In the genomic region with DNA sequence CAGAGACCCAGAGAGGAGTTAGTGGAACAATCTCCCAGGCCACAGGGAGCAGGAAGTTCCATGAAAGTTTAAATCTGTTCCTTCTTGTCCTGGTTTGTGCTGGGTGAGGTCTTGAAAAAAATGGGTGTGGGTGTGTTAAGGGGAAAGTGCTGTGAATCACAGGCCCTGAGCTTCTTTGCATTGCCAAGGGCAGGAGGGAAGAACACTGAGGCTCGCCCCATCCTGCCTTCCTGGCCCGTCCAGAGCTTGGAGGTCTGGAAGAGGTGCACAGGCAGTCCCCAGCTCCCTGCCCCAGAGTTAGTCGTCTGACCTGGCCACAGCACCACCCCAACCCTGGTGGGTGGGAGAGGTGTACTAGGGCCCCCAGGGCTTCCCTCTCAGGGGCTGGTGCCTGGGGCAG, we compare ENCODE assay signal across 12 cellular contexts. TPM values are rescaled to one million over a fixed set of nuclear protein-coding genes. Genes with fewer than 3 reads are reported as not detected.
DNase-seq lines count a peak whose midpoint lies in the region; ATAC-seq and TF ChIP-seq lines count a peak whose summit lies in the region.
"Had no signal": no experiment of that assay in that cellular context is flagged by ENCODE, and none has a peak within 500 bp of the region (broad histone marks: within the 10 kb centered on the region; RNA-seq: fewer than 3 reads in every experiment).

No MANE protein-coding gene starts in this region.

- no peak for ATAC-seq in SK-N-SH treated with all-trans-retinoic acid at 6 μM for 48 hours
- no peak for ATAC-seq in sciatic nerve
- no peak for ATAC-seq in GM18867 (IDR thresholded peaks at IDR 0.05; ENCODE audit: unreplicated experiment)
- ATAC-seq: natural killer cell treated with Interleukin-12 subunit alpha and Interleukin-12 subunit beta and Interleukin-15 and Interleukin-18, amount 100 ng/mL, for 72 hours; stimulated activated memory B cell treated with anti-CD40 and anti-IgM and Interleukin-4, amounts not matched to agents 10 μg/mL and 1 μg/mL and 100 μg/mL, for 72 hours had no signal

- no peak overlapping the region for H2AFZ ChIP-seq in SK-N-SH (ENCODE audit: low read depth)

- H3K27ac ChIP-seq in SK-N-SH (ENCODE audit: low read depth in 2 of 2, low read length in 1 of 2) (no peak overlapping the region), breast epithelium (peak overlapping the region; percentile 48 to 54), urinary bladder (ENCODE audit: low read depth) (peak overlapping the region; percentile 73)
- H3K27ac ChIP-seq: 22Rv1 had no signal

- no peak overlapping the region for H3K4me3 ChIP-seq in SK-N-SH (ENCODE audit: low read depth in 2 of 2, low read length in 1 of 2)
- H3K4me3 ChIP-seq in breast epithelium, result no peak overlapping the region
- no peak overlapping the region for H3K4me3 ChIP-seq in urinary bladder (ENCODE audit: low read depth, low read length)

- H3K4me1 ChIP-seq in SK-N-SH (ENCODE audit: control insufficient read depth in 1 of 2, insufficient read depth in 2 of 2, low read depth in 1 of 2, low read length in 1 of 2) (peaks cover 0 to 7% of the 10 kb centered on the region in 2 experiments; a peak in 1 of 4 replicates), breast epithelium (no peaks in the 10 kb centered on the region), urinary bladder (ENCODE audit: insufficient read depth) (no peaks in the 10 kb centered on the region)

- TF ChIP-seq RAD21 in SK-N-SH (IDR thresholded peaks at IDR 0.05; ENCODE audit: low read length), result no peak

- H3K36me3 ChIP-seq in SK-N-SH (replicated peaks in 1 of 2; ENCODE audit: control insufficient read depth in 1 of 2, insufficient read depth in 2 of 2, low read length in 1 of 2) (no peaks in the 10 kb centered on the region), breast epithelium (no peaks in the 10 kb centered on the region), urinary bladder (ENCODE audit: insufficient read depth) (no peaks in the 10 kb centered on the region)

- H3K9me3 ChIP-seq in SK-N-SH, result no peaks in the 10 kb centered on the region
- no peaks in the 10 kb centered on the region for H3K9me3 ChIP-seq in breast epithelium

- 81% methylated on average over 3 of the region's 3 CpGs for WGBS in SK-N-SH (ENCODE audit: low lambda C conversion rate)
- WGBS in urinary bladder, result 78% methylated on average over 3 of the region's 3 CpGs

- no peak for TF ChIP-seq POLR2A in breast epithelium (IDR thresholded peaks at IDR 0.05)

- intact Hi-C loops in breast epithelium (cut with DNase I; ENCODE audit: low total_unique reads) (no loop called here), sciatic nerve (cut with DNase I) (no loop called here)

- CTCF ChIA-PET in SK-N-SH (lab: Yijun Ruan, JAX), result no interaction called here

- no peaks in the 10 kb centered on the region for H4K20me1 ChIP-seq in SK-N-SH (ENCODE audit: insufficient read depth)

- H3K27me3 ChIP-seq in SK-N-SH (ENCODE audit: insufficient read depth), result no peaks in the 10 kb centered on the region
- no peaks in the 10 kb centered on the region for H3K27me3 ChIP-seq in breast epithelium

- no peak for DNase-seq in SK-N-SH
- no peak for DNase-seq in breast epithelium (ENCODE audit: low spot score in 2 of 2)
- peak; percentile 34 for DNase-seq in kidney tubule cell (ENCODE audit: low spot score)
- DNase-seq in sciatic nerve (ENCODE audit: low spot score), result no peak
- no peak for DNase-seq in hippocampal formation (lab: John Stamatoyannopoulos, UW)
- DNase-seq: NCI-H1930 had no signal

- TF ChIP-seq CTCF in SK-N-SH (IDR thresholded peaks at IDR 0.05), result no peak
- no peak for TF ChIP-seq CTCF in breast epithelium (IDR thresholded peaks at IDR 0.05)

- H3F3A ChIP-seq in SK-N-SH (replicated peaks; ENCODE audit: insufficient read depth), result no peaks in the 10 kb centered on the region

- peak overlapping the region; percentile 95; the same call in 1 of the 2 replicates for H3K4me2 ChIP-seq in SK-N-SH

- H3K79me2 ChIP-seq in SK-N-SH (ENCODE audit: insufficient read depth), result no peaks in the 10 kb centered on the region

- TF ChIP-seq EP300 in SK-N-SH (IDR thresholded peaks at IDR 0.05; ENCODE audit: borderline replicate concordance in 1 of 2, low read depth in 1 of 2, low read length in 1 of 2), result no peak

- no peaks in the 10 kb centered on the region for H3K9me2 ChIP-seq in SK-N-SH

- H3K9ac ChIP-seq in SK-N-SH, result no peak overlapping the region

- POLR2A ChIA-PET in SK-N-SH (lab: Yijun Ruan, JAX), result no interaction called here

TF ChIP-seq in SK-N-SH, 30 proteins besides CTCF, POLR2A, EP300 and RAD21 (continues in another document):
- TF ChIP-seq SMC3 (IDR thresholded peaks at IDR 0.05; ENCODE audit: low read depth, low read length), result no peak
- TF ChIP-seq, protein P1, sequence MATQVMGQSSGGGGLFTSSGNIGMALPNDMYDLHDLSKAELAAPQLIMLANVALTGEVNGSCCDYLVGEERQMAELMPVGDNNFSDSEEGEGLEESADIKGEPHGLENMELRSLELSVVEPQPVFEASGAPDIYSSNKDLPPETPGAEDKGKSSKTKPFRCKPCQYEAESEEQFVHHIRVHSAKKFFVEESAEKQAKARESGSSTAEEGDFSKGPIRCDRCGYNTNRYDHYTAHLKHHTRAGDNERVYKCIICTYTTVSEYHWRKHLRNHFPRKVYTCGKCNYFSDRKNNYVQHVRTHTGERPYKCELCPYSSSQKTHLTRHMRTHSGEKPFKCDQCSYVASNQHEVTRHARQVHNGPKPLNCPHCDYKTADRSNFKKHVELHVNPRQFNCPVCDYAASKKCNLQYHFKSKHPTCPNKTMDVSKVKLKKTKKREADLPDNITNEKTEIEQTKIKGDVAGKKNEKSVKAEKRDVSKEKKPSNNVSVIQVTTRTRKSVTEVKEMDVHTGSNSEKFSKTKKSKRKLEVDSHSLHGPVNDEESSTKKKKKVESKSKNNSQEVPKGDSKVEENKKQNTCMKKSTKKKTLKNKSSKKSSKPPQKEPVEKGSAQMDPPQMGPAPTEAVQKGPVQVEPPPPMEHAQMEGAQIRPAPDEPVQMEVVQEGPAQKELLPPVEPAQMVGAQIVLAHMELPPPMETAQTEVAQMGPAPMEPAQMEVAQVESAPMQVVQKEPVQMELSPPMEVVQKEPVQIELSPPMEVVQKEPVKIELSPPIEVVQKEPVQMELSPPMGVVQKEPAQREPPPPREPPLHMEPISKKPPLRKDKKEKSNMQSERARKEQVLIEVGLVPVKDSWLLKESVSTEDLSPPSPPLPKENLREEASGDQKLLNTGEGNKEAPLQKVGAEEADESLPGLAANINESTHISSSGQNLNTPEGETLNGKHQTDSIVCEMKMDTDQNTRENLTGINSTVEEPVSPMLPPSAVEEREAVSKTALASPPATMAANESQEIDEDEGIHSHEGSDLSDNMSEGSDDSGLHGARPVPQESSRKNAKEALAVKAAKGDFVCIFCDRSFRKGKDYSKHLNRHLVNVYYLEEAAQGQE (IDR thresholded peaks at IDR 0.05; ENCODE audit: low read depth, low read length), result no peak
- no peak for TF ChIP-seq FOSL2 (IDR thresholded peaks at IDR 0.05; ENCODE audit: borderline replicate concordance, low read depth)
- TF ChIP-seq JUND (IDR thresholded peaks at IDR 0.05), result no peak
- no peak for TF ChIP-seq YY1 (IDR thresholded peaks at IDR 0.05; ENCODE audit: low read depth)

TF ChIP-seq in SK-N-SH treated with all-trans-retinoic acid at 6 μM for 48 hours, 23 proteins besides CTCF, POLR2A, EP300 and RAD21 (continues in another document):
- TF ChIP-seq ZFP30 (CRISPR knock-in tag; IDR thresholded peaks at IDR 0.05), result no peak
- no peak for TF ChIP-seq ESRRG (CRISPR knock-in tag; IDR thresholded peaks at IDR 0.05)
- no peak for TF ChIP-seq ZFP3 (CRISPR knock-in tag; IDR thresholded peaks at IDR 0.05)
- TF ChIP-seq BACH2 (CRISPR knock-in tag; IDR thresholded peaks at IDR 0.05; ENCODE audit: borderline replicate concordance), result no peak
- no peak for TF ChIP-seq ZNF565 (CRISPR knock-in tag; conservative IDR thresholded peaks at IDR 0.05; ENCODE audit: low read depth)
- TF ChIP-seq RARB (CRISPR knock-in tag; IDR thresholded peaks at IDR 0.05), result no peak
- TF ChIP-seq SNAI2 (CRISPR knock-in tag; IDR thresholded peaks at IDR 0.05), result no peak
- TF ChIP-seq ZC3H10 (CRISPR knock-in tag; IDR thresholded peaks at IDR 0.05), result no peak
- TF ChIP-seq, protein P2, sequence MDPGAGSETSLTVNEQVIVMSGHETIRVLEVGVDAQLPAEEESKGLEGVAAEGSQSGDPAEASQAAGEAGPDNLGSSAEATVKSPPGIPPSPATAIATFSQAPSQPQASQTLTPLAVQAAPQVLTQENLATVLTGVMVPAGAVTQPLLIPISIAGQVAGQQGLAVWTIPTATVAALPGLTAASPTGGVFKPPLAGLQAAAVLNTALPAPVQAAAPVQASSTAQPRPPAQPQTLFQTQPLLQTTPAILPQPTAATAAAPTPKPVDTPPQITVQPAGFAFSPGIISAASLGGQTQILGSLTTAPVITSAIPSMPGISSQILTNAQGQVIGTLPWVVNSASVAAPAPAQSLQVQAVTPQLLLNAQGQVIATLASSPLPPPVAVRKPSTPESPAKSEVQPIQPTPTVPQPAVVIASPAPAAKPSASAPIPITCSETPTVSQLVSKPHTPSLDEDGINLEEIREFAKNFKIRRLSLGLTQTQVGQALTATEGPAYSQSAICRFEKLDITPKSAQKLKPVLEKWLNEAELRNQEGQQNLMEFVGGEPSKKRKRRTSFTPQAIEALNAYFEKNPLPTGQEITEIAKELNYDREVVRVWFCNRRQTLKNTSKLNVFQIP (CRISPR knock-in tag; IDR thresholded peaks at IDR 0.05; ENCODE audit: borderline replicate concordance, low read depth), result no peak
- TF ChIP-seq TCF4 (CRISPR knock-in tag; IDR thresholded peaks at IDR 0.05; ENCODE audit: borderline replicate concordance), result no peak

RNA-seq across cellular contexts. Expression of a gene that starts 2.4 kb away (rescaled TPM):
- polyA plus RNA-seq in SK-N-SH (2012; rRNA removed), result 12.6 and 14.4 TPM in 2 replicates
- 9.2 and 13.8 TPM in 2 replicates for polyA plus RNA-seq in SK-N-SH (2012; cell fraction: cytosol; rRNA removed)
- polyA plus RNA-seq in SK-N-SH (2012; cell fraction: nucleus; rRNA removed), result 6.8 and 8.1 TPM in 2 replicates
- 1 to 10 TPM in 2 of 3 donors, under 1 TPM in 1; 0.48 to 5.6 (median 4.9) TPM for total RNA-seq in breast epithelium
- total RNA-seq in urinary bladder, result 5.9 TPM
- polyA plus RNA-seq in urinary bladder, result 2.6 TPM
- 0.67 TPM for total RNA-seq in sciatic nerve

RNA-seq across cellular contexts. Expression of a gene that starts 52.2 kb away (rescaled TPM):
- polyA plus RNA-seq in SK-N-SH (2012; rRNA removed), result 48.8 and 63.3 TPM in 2 replicates
- polyA plus RNA-seq in SK-N-SH (2012; cell fraction: cytosol; rRNA removed), result 48.1 and 49.2 TPM in 2 replicates
- 75.1 and 82.5 TPM in 2 replicates for polyA plus RNA-seq in SK-N-SH (2012; cell fraction: nucleus; rRNA removed)
- 10 to 100 TPM; 19.7 to 20.9 (median 20.3) TPM for total RNA-seq in breast epithelium
- total RNA-seq in urinary bladder, result 18.9 TPM
- 35.6 TPM for polyA plus RNA-seq in urinary bladder
- 19.3 TPM for total RNA-seq in sciatic nerve

RNA-seq across cellular contexts. Expression of a gene that starts 52.3 kb away (rescaled TPM):
- polyA plus RNA-seq in SK-N-SH (2012; rRNA removed) (6.6 and 6.9 TPM in 2 replicates), urinary bladder (17.3 TPM)
- 7.9 and 11.8 TPM in 2 replicates for polyA plus RNA-seq in SK-N-SH (2012; cell fraction: cytosol; rRNA removed)
- 17.3 and 34.3 TPM in 2 replicates for polyA plus RNA-seq in SK-N-SH (2012; cell fraction: nucleus; rRNA removed)
- total RNA-seq in breast epithelium (100 to 1,000 TPM in 2 of 3 donors, 10 to 100 TPM in 1; 46.4 to 111 (median 105) TPM), urinary bladder (32.7 TPM), sciatic nerve (32.9 TPM)

Comparison
In these comparisons a context has a peak if more than half of its experiments do, and no peak if none do; other contexts are left out.
1. H3K27ac ChIP-seq: peak in breast epithelium (2 of 2) and urinary bladder (single experiment); none in SK-N-SH (0 of 2).